ENCODE assay signal across 2 cellular contexts in the genomic region with DNA sequence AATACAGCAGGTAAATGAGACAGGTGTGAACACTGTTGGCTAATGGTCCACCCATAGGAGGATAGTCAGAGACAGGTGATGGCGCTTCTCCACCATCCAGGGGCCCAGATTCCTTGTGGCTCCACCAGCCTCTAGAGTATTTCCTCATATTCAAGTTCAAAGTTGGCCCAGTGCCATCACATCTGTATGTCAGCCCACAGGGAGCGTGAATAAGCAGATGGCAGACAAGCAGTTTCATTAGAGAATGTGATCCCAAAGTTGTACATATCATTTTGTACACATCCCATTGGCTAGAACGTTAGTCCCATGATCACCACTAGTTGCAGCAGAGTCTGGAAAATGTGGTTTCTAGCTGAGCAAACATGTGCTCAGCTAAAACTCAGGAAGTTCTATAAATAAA.
TF ChIP-seq lines count a peak whose summit lies in the region.

No MANE protein-coding gene starts in this region.

TF ChIP-seq in SK-N-SH, 30 proteins besides CTCF, POLR2A, EP300 and RAD21 (continued from another document):
- TF ChIP-seq, protein P1, sequence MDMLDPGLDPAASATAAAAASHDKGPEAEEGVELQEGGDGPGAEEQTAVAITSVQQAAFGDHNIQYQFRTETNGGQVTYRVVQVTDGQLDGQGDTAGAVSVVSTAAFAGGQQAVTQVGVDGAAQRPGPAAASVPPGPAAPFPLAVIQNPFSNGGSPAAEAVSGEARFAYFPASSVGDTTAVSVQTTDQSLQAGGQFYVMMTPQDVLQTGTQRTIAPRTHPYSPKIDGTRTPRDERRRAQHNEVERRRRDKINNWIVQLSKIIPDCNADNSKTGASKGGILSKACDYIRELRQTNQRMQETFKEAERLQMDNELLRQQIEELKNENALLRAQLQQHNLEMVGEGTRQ (IDR thresholded peaks at IDR 0.05; ENCODE audit: borderline replicate concordance, low read depth, low read length): no peak
- TF ChIP-seq JUND (IDR thresholded peaks at IDR 0.05) (no peak), MEF2A (IDR thresholded peaks at IDR 0.05; ENCODE audit: borderline replicate concordance, low read depth) (no peak), TCF12 (IDR thresholded peaks at IDR 0.05) (no peak), RFX5 (IDR thresholded peaks at IDR 0.05; ENCODE audit: low read length) (no peak), NFIC (IDR thresholded peaks at IDR 0.05; ENCODE audit: borderline replicate concordance) (no peak), TEAD4 (IDR thresholded peaks at IDR 0.05; ENCODE audit: borderline replicate concordance, insufficient read depth) (no peak), RXRA (IDR thresholded peaks at IDR 0.05; ENCODE audit: borderline replicate concordance, low read depth) (no peak), FOXM1 (IDR thresholded peaks at IDR 0.05; ENCODE audit: low read depth) (no peak)
- TF ChIP-seq, protein P2, sequence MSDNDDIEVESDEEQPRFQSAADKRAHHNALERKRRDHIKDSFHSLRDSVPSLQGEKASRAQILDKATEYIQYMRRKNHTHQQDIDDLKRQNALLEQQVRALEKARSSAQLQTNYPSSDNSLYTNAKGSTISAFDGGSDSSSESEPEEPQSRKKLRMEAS (IDR thresholded peaks at IDR 0.05; ENCODE audit: low read depth): no peak
- TF ChIP-seq, protein P3, sequence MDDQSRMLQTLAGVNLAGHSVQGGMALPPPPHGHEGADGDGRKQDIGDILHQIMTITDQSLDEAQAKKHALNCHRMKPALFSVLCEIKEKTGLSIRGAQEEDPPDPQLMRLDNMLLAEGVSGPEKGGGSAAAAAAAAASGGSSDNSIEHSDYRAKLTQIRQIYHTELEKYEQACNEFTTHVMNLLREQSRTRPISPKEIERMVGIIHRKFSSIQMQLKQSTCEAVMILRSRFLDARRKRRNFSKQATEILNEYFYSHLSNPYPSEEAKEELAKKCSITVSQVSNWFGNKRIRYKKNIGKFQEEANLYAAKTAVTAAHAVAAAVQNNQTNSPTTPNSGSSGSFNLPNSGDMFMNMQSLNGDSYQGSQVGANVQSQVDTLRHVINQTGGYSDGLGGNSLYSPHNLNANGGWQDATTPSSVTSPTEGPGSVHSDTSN (IDR thresholded peaks at IDR 0.05): no peak

TF ChIP-seq in SK-N-SH treated with all-trans-retinoic acid at 6 μM for 48 hours, 23 proteins besides CTCF, POLR2A, EP300 and RAD21 (continued from another document):
- TF ChIP-seq, protein P4, sequence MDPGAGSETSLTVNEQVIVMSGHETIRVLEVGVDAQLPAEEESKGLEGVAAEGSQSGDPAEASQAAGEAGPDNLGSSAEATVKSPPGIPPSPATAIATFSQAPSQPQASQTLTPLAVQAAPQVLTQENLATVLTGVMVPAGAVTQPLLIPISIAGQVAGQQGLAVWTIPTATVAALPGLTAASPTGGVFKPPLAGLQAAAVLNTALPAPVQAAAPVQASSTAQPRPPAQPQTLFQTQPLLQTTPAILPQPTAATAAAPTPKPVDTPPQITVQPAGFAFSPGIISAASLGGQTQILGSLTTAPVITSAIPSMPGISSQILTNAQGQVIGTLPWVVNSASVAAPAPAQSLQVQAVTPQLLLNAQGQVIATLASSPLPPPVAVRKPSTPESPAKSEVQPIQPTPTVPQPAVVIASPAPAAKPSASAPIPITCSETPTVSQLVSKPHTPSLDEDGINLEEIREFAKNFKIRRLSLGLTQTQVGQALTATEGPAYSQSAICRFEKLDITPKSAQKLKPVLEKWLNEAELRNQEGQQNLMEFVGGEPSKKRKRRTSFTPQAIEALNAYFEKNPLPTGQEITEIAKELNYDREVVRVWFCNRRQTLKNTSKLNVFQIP (CRISPR knock-in tag; IDR thresholded peaks at IDR 0.05; ENCODE audit: borderline replicate concordance, low read depth): no peak
